Comparison of ENCODE assay signal across 11 cellular contexts in genomic region chr1:229068266-229069043, GRCh38.
DNase-seq lines count a peak whose midpoint lies in the region; ATAC-seq and TF ChIP-seq lines count a peak whose summit lies in the region.
"Had no signal": no experiment of that assay in that cellular context is flagged by ENCODE, and none has a peak within 500 bp of the region (broad histone marks: within the 10 kb centered on the region; RNA-seq: fewer than 3 reads in every experiment).

No MANE protein-coding gene starts in this region.

- no peak overlapping the region for H3K18ac ChIP-seq in mesenchymal stem cell (ENCODE audit: low read depth in 1 of 2, low read length in 2 of 2)

- peaks cover 41 to 42% of the 10 kb centered on the region in 2 experiments for H3K27me3 ChIP-seq in mesenchymal stem cell (ENCODE audit: control insufficient read depth in 1 of 2, insufficient read depth in 1 of 2, low read length in 2 of 2)
- no peaks in the 10 kb centered on the region for H3K27me3 ChIP-seq in upper lobe of left lung
- H3K27me3 ChIP-seq in osteoblast (ENCODE audit: insufficient read depth, low read length), result no peaks in the 10 kb centered on the region

- H3K36me3 ChIP-seq in mesenchymal stem cell (ENCODE audit: control insufficient read depth in 1 of 2, insufficient read depth in 2 of 2, low read depth in 1 of 2, low read length in 2 of 2), result no peaks in the 10 kb centered on the region
- H3K36me3 ChIP-seq in upper lobe of left lung, result no peaks in the 10 kb centered on the region
- H3K36me3 ChIP-seq in osteoblast (ENCODE audit: insufficient read depth, low read length), result no peaks in the 10 kb centered on the region

- TF ChIP-seq CTCF in upper lobe of left lung (IDR thresholded peaks at IDR 0.05) (no peak), osteoblast (IDR thresholded peaks at IDR 0.05; ENCODE audit: extremely low read depth, low read depth, low read length) (no peak)

- H3K4me3 ChIP-seq in mesenchymal stem cell (ENCODE audit: insufficient read depth in 1 of 2, low read depth in 1 of 2, low read length in 2 of 2) (no peak overlapping the region), upper lobe of left lung (no peak overlapping the region), osteoblast (ENCODE audit: insufficient read depth, low read length) (no peak overlapping the region)

- H4K91ac ChIP-seq in mesenchymal stem cell (ENCODE audit: low read length), result no peak overlapping the region

- no peaks in the 10 kb centered on the region for H3K4me1 ChIP-seq in mesenchymal stem cell (ENCODE audit: control insufficient read depth, insufficient read depth, low read depth, low read length)
- H3K4me1 ChIP-seq in upper lobe of left lung, result peaks cover 15 to 36% (median 25%) of the 10 kb centered on the region in 4 donors
- no peaks in the 10 kb centered on the region for H3K4me1 ChIP-seq in osteoblast (ENCODE audit: insufficient read depth, low read length)

- H2BK12ac ChIP-seq in mesenchymal stem cell (ENCODE audit: low read length in 2 of 2), result no peak overlapping the region

- WGBS in mesenchymal stem cell, result 58% methylated on average over 6 of the region's 7 CpGs
- 4 to 14% methylated on average over 7 of the region's 7 CpGs for WGBS in upper lobe of left lung, 2 donors

- no peak overlapping the region for H2AK5ac ChIP-seq in mesenchymal stem cell (ENCODE audit: low read length, severe bottlenecking)

- TF ChIP-seq POLR2A in upper lobe of left lung (IDR thresholded peaks at IDR 0.05), result peak in 1 of 4 donors; percentile 23

- H2AFZ ChIP-seq in mesenchymal stem cell (ENCODE audit: low read depth, low read length) (no peak overlapping the region), osteoblast (ENCODE audit: low read length) (no peak overlapping the region)

- no peak overlapping the region for H3K4ac ChIP-seq in mesenchymal stem cell (ENCODE audit: low read depth in 1 of 2, low read length in 2 of 2)

- H2BK120ac ChIP-seq in mesenchymal stem cell (ENCODE audit: low read depth, low read length), result no peak overlapping the region

- no peaks in the 10 kb centered on the region for H3K27me3 Mint-ChIP-seq in activated T-cell treated with anti-CD3 and anti-CD28 coated beads, Interleukin-2, amount 50 U/mL, for 72 hours (ENCODE audit: low read depth)
- no peaks in the 10 kb centered on the region for H3K27me3 Mint-ChIP-seq in activated T-cell treated with anti-CD3 and anti-CD28 coated beads, Interleukin-2, amount 50 U/mL, for 24 hours

- peaks cover 17% of the 10 kb centered on the region for H3K4me1 Mint-ChIP-seq in activated T-cell treated with anti-CD3 and anti-CD28 coated beads, Interleukin-2, amount 50 U/mL, for 72 hours (ENCODE audit: low read depth)
- peaks cover 15% of the 10 kb centered on the region for H3K4me1 Mint-ChIP-seq in activated T-cell treated with anti-CD3 and anti-CD28 coated beads, Interleukin-2, amount 50 U/mL, for 24 hours (ENCODE audit: low read depth)

- H3K4me3 Mint-ChIP-seq in activated T-cell treated with anti-CD3 and anti-CD28 coated beads, Interleukin-2, amount 50 U/mL, for 72 hours, result peak overlapping the region in 1 of 2 donors; percentile 13
- no peak overlapping the region for H3K4me3 Mint-ChIP-seq in activated T-cell treated with anti-CD3 and anti-CD28 coated beads, Interleukin-2, amount 50 U/mL, for 24 hours

- H3K9me3 Mint-ChIP-seq in activated T-cell treated with anti-CD3 and anti-CD28 coated beads, Interleukin-2, amount 50 U/mL, for 72 hours, result no peaks in the 10 kb centered on the region
- H3K9me3 Mint-ChIP-seq in activated T-cell treated with anti-CD3 and anti-CD28 coated beads, Interleukin-2, amount 50 U/mL, for 24 hours, result no peaks in the 10 kb centered on the region
- H3K9me3 Mint-ChIP-seq: activated naive CD4-positive, alpha-beta T cell treated with anti-CD3 and anti-CD28 coated beads, Interleukin-2, amount 50 U/mL, for 72 hours had no signal

- no peak overlapping the region for H4K8ac ChIP-seq in mesenchymal stem cell (ENCODE audit: low read length)

- no peak overlapping the region for H2BK15ac ChIP-seq in mesenchymal stem cell (ENCODE audit: low read depth, poor library complexity, severe bottlenecking)

- no peak for DNase-seq in activated T-cell treated with anti-CD3 and anti-CD28 coated beads, Interleukin-2, amount 50 U/mL, for 72 hours
- DNase-seq in activated T-cell treated with anti-CD3 and anti-CD28 coated beads, Interleukin-2, amount 50 U/mL, for 24 hours, result no peak
- DNase-seq in dermis blood vessel endothelial cell (peak; percentile 18), mesenchymal stem cell (peak; percentile 66), upper lobe of left lung (peak in 1 of 2 donors; percentile 86), osteoblast (ENCODE audit: insufficient read length, low spot score, missing footprints) (no peak)
- DNase-seq: kidney had no signal

- H3K79me1 ChIP-seq in mesenchymal stem cell (replicated peaks; ENCODE audit: low read length, poor library complexity, severe bottlenecking), result no peaks in the 10 kb centered on the region

- no peak for ATAC-seq in activated T-cell treated with anti-CD3 and anti-CD28 coated beads, Interleukin-2, amount 50 U/mL, for 72 hours (replicated peaks in 1 of 2)
- ATAC-seq in upper lobe of left lung (ENCODE audit: low FRiP score in 2 of 2) (peak; percentile 48 to 87), HG02623 (IDR thresholded peaks at IDR 0.05; ENCODE audit: unreplicated experiment) (no peak), GM19467 (IDR thresholded peaks at IDR 0.05; ENCODE audit: unreplicated experiment) (no peak)
- ATAC-seq: activated CD4-positive, CD25-positive, alpha-beta regulatory T cell treated with anti-CD3 and anti-CD28 coated beads, Interleukin-2, amount 50 U/mL, for 24 hours had no signal

- no peaks in the 10 kb centered on the region for H4K20me1 ChIP-seq in osteoblast (ENCODE audit: insufficient read depth, low read length)

- H3K4me2 ChIP-seq in mesenchymal stem cell (ENCODE audit: low read length, poor library complexity, severe bottlenecking) (no peak overlapping the region), osteoblast (ENCODE audit: insufficient read depth, low read length) (no peak overlapping the region)

- H3K9me3 ChIP-seq in mesenchymal stem cell (ENCODE audit: control insufficient read depth, low read length) (no peaks in the 10 kb centered on the region), upper lobe of left lung (no peaks in the 10 kb centered on the region), osteoblast (ENCODE audit: low read depth, low read length) (no peaks in the 10 kb centered on the region)

- H3K36me3 Mint-ChIP-seq in activated T-cell treated with anti-CD3 and anti-CD28 coated beads, Interleukin-2, amount 50 U/mL, for 72 hours (ENCODE audit: insufficient read depth in 2 of 2), result no peaks in the 10 kb centered on the region
- H3K36me3 Mint-ChIP-seq in activated T-cell treated with anti-CD3 and anti-CD28 coated beads, Interleukin-2, amount 50 U/mL, for 24 hours (ENCODE audit: low read depth), result no peaks in the 10 kb centered on the region
- H3K36me3 Mint-ChIP-seq: activated naive CD4-positive, alpha-beta T cell treated with anti-CD3 and anti-CD28 coated beads, Interleukin-2, amount 50 U/mL, for 72 hours had no signal

- H3K23ac ChIP-seq in mesenchymal stem cell (ENCODE audit: low read length in 2 of 2), result no peak overlapping the region

- peak in 1 of 4 donors; percentile 65 for TF ChIP-seq EP300 in upper lobe of left lung (IDR thresholded peaks at IDR 0.05)

- no peak overlapping the region for H3K9ac ChIP-seq in mesenchymal stem cell (ENCODE audit: low read length)

- no peaks in the 10 kb centered on the region for H3K79me2 ChIP-seq in osteoblast (ENCODE audit: insufficient read depth, low read length)

- no peak overlapping the region for H3K14ac ChIP-seq in mesenchymal stem cell (ENCODE audit: low read length in 2 of 2)

- H2BK5ac ChIP-seq in mesenchymal stem cell (ENCODE audit: low read depth, low read length, poor library complexity, severe bottlenecking), result no peak overlapping the region

- peak overlapping the region; percentile 26 for H3K27ac Mint-ChIP-seq in activated T-cell treated with anti-CD3 and anti-CD28 coated beads, Interleukin-2, amount 50 U/mL, for 72 hours
- no peak overlapping the region for H3K27ac Mint-ChIP-seq in activated T-cell treated with anti-CD3 and anti-CD28 coated beads, Interleukin-2, amount 50 U/mL, for 24 hours

- H3K27ac ChIP-seq in mesenchymal stem cell (ENCODE audit: low read length, poor library complexity, severe bottlenecking) (no peak overlapping the region), upper lobe of left lung (peak overlapping the region; percentile 55 to 77 (median 64)), osteoblast (ENCODE audit: low read depth, low read length) (no peak overlapping the region)

Comparison
In these comparisons a context has a peak if more than half of its experiments do, and no peak if none do; other contexts are left out.
1. ATAC-seq: peak in upper lobe of left lung (2 of 2); none in activated T-cell treated with anti-CD3 and anti-CD28 coated beads, Interleukin-2, amount 50 U/mL, for 72 hours (0 of 2), HG02623 (single experiment) and GM19467 (single experiment).
2. DNase-seq: peak in dermis blood vessel endothelial cell (single experiment) and mesenchymal stem cell (single experiment); none in activated T-cell treated with anti-CD3 and anti-CD28 coated beads, Interleukin-2, amount 50 U/mL, for 72 hours (0 of 2), activated T-cell treated with anti-CD3 and anti-CD28 coated beads, Interleukin-2, amount 50 U/mL, for 24 hours (single experiment) and osteoblast (single experiment).
3. H3K27ac ChIP-seq: peak in upper lobe of left lung (4 of 4); none in mesenchymal stem cell (single experiment) and osteoblast (single experiment).